Comparison of ENCODE assay signal across 2 cellular contexts in the genomic region with DNA sequence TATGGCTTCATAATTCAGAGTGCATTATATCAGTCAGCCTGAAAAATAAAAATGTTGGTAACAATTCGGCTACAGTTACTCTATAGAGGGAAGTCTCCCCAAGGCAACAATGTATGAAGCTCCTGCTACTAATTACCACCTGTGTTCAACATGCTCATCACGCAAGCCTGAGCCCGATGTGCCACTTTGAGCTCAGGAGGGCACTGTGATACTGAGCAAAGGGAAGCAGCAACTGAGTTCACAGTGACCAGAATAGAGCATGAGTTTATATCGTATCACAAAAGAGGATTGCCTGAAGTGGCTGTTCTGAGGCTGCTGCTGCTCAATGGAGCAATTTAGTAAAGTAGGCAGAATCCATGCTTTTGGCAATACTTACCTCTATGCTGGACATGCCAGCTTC.
TF ChIP-seq lines count a peak whose summit lies in the region.

No MANE protein-coding gene starts in this region.

TF ChIP-seq in SK-N-SH, 30 proteins besides CTCF, POLR2A, EP300 and RAD21 (continued from another document):
- TF ChIP-seq GATA2 (CRISPR knock-in tag; IDR thresholded peaks at IDR 0.05) (no peak), FOXJ3 (CRISPR knock-in tag; IDR thresholded peaks at IDR 0.05) (no peak), POLR2AphosphoS5 (IDR thresholded peaks at IDR 0.05; ENCODE audit: low read depth, low read length) (no peak), TAF1 (IDR thresholded peaks at IDR 0.05; ENCODE audit: borderline replicate concordance, low read depth, low read length) (no peak), SIN3A (IDR thresholded peaks at IDR 0.05; ENCODE audit: borderline replicate concordance, low read depth, low read length) (no peak), FOSL2 (IDR thresholded peaks at IDR 0.05; ENCODE audit: borderline replicate concordance, low read depth) (no peak), NRF1 (IDR thresholded peaks at IDR 0.05; ENCODE audit: low read depth, low read length) (no peak), CHD2 (IDR thresholded peaks at IDR 0.05; ENCODE audit: low read length, partially characterized antibody) (no peak)
- TF ChIP-seq, protein P1, sequence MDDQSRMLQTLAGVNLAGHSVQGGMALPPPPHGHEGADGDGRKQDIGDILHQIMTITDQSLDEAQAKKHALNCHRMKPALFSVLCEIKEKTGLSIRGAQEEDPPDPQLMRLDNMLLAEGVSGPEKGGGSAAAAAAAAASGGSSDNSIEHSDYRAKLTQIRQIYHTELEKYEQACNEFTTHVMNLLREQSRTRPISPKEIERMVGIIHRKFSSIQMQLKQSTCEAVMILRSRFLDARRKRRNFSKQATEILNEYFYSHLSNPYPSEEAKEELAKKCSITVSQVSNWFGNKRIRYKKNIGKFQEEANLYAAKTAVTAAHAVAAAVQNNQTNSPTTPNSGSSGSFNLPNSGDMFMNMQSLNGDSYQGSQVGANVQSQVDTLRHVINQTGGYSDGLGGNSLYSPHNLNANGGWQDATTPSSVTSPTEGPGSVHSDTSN (IDR thresholded peaks at IDR 0.05), result no peak
- TF ChIP-seq, protein P2, sequence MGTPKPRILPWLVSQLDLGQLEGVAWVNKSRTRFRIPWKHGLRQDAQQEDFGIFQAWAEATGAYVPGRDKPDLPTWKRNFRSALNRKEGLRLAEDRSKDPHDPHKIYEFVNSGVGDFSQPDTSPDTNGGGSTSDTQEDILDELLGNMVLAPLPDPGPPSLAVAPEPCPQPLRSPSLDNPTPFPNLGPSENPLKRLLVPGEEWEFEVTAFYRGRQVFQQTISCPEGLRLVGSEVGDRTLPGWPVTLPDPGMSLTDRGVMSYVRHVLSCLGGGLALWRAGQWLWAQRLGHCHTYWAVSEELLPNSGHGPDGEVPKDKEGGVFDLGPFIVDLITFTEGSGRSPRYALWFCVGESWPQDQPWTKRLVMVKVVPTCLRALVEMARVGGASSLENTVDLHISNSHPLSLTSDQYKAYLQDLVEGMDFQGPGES (IDR thresholded peaks at IDR 0.05; ENCODE audit: low read depth, low read length), result no peak

TF ChIP-seq in SK-N-SH treated with all-trans-retinoic acid at 6 μM for 48 hours, 23 proteins besides CTCF, POLR2A, EP300 and RAD21 (continued from another document):
- TF ChIP-seq, protein P3, sequence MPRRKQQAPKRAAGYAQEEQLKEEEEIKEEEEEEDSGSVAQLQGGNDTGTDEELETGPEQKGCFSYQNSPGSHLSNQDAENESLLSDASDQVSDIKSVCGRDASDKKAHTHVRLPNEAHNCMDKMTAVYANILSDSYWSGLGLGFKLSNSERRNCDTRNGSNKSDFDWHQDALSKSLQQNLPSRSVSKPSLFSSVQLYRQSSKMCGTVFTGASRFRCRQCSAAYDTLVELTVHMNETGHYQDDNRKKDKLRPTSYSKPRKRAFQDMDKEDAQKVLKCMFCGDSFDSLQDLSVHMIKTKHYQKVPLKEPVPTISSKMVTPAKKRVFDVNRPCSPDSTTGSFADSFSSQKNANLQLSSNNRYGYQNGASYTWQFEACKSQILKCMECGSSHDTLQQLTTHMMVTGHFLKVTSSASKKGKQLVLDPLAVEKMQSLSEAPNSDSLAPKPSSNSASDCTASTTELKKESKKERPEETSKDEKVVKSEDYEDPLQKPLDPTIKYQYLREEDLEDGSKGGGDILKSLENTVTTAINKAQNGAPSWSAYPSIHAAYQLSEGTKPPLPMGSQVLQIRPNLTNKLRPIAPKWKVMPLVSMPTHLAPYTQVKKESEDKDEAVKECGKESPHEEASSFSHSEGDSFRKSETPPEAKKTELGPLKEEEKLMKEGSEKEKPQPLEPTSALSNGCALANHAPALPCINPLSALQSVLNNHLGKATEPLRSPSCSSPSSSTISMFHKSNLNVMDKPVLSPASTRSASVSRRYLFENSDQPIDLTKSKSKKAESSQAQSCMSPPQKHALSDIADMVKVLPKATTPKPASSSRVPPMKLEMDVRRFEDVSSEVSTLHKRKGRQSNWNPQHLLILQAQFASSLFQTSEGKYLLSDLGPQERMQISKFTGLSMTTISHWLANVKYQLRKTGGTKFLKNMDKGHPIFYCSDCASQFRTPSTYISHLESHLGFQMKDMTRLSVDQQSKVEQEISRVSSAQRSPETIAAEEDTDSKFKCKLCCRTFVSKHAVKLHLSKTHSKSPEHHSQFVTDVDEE (CRISPR knock-in tag; IDR thresholded peaks at IDR 0.05), result no peak
- TF ChIP-seq ZNF8 (CRISPR knock-in tag; IDR thresholded peaks at IDR 0.05) (no peak), ZFP30 (CRISPR knock-in tag; IDR thresholded peaks at IDR 0.05) (no peak), ESRRG (CRISPR knock-in tag; IDR thresholded peaks at IDR 0.05) (no peak), ARNTL (CRISPR knock-in tag; IDR thresholded peaks at IDR 0.05; ENCODE audit: borderline replicate concordance, low read depth) (no peak), TCF4 (CRISPR knock-in tag; IDR thresholded peaks at IDR 0.05; ENCODE audit: borderline replicate concordance) (no peak), SNAI2 (CRISPR knock-in tag; IDR thresholded peaks at IDR 0.05) (no peak)
- TF ChIP-seq, protein P4, sequence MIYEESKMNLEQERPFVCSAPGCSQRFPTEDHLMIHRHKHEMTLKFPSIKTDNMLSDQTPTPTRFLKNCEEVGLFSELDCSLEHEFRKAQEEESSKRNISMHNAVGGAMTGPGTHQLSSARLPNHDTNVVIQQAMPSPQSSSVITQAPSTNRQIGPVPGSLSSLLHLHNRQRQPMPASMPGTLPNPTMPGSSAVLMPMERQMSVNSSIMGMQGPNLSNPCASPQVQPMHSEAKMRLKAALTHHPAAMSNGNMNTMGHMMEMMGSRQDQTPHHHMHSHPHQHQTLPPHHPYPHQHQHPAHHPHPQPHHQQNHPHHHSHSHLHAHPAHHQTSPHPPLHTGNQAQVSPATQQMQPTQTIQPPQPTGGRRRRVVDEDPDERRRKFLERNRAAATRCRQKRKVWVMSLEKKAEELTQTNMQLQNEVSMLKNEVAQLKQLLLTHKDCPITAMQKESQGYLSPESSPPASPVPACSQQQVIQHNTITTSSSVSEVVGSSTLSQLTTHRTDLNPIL (CRISPR knock-in tag; IDR thresholded peaks at IDR 0.05; ENCODE audit: low read depth), result no peak
- TF ChIP-seq, protein P5, sequence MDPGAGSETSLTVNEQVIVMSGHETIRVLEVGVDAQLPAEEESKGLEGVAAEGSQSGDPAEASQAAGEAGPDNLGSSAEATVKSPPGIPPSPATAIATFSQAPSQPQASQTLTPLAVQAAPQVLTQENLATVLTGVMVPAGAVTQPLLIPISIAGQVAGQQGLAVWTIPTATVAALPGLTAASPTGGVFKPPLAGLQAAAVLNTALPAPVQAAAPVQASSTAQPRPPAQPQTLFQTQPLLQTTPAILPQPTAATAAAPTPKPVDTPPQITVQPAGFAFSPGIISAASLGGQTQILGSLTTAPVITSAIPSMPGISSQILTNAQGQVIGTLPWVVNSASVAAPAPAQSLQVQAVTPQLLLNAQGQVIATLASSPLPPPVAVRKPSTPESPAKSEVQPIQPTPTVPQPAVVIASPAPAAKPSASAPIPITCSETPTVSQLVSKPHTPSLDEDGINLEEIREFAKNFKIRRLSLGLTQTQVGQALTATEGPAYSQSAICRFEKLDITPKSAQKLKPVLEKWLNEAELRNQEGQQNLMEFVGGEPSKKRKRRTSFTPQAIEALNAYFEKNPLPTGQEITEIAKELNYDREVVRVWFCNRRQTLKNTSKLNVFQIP (CRISPR knock-in tag; IDR thresholded peaks at IDR 0.05; ENCODE audit: borderline replicate concordance, low read depth), result no peak
TF ChIP-seq in SK-N-SH treated with all-trans-retinoic acid at 6 μM for 48 hours: peak in this region for 0.
